ENCODE assay signal across 8 cellular contexts in the genomic region with DNA sequence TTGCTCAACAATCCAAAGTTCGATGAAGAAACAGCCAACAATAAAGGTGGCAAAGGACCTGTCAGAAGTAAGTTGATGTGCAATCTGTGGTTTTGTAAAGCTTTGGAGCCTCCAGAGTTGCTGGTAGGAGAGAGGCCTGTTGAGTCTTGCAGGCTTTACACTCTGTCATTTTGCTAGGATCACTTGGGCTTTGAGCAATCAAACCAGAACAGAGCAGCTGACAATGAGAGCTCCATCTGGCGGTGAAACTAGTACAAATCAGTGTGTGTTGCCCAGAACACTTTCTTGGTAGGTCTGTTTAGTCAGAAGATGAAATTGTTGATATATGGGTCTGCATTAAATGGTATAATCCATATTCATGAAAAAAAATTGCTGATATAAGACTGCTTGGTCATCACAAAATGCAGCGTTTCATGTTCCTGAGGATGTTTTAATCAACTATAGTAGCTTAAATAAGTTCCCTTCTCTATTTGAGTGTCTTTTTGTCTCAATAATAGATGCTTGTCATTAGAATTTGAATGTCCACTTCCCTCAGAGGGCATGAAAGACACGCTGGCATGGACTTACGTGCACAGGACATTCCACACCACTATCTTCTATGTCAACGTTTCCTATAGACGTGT. TPM values are rescaled to one million over a fixed set of nuclear protein-coding genes. Genes with fewer than 3 reads are reported as not detected.
DNase-seq lines count a peak whose midpoint lies in the region; ATAC-seq and TF ChIP-seq lines count a peak whose summit lies in the region.

No MANE protein-coding gene starts in this region.

- no peaks in the 10 kb centered on the region for H3K27me3 ChIP-seq in lower lobe of right lung (ENCODE audit: low read depth)

- H3K27ac Mint-ChIP-seq in activated CD4-positive, alpha-beta T cell treated with anti-CD3 and anti-CD28 coated beads for 36 hours, result no peak overlapping the region

- H3K27ac ChIP-seq in lower lobe of right lung, result no peak overlapping the region

- DNase-seq in ELF-1 (ENCODE audit: low read depth, low spot score), result peak; percentile 71
- DNase-seq in NCI-H446 treated with DMSO at 0.1 percent for 48 hours (lab: John Stamatoyannopoulos, UW), result peak; percentile 23
- peak; percentile 73 for DNase-seq in activated CD4-positive, alpha-beta T cell treated with anti-CD3 and anti-CD28 coated beads for 36 hours
- peak; percentile 78 to 85 for DNase-seq in dermis microvascular lymphatic vessel endothelial cell (ENCODE audit: low read depth in 2 of 2)
- no peak for DNase-seq in lower lobe of right lung
- DNase-seq in stimulated activated CD8-positive, alpha-beta memory T cell treated with anti-CD3 and anti-CD28 coated beads, Interleukin-15, amount 100 ng/mL, for 1 hour (ENCODE audit: low read depth), result peak; percentile 48

- H3K36me3 ChIP-seq in lower lobe of right lung, result peaks cover 29% of the 10 kb centered on the region

- no peaks in the 10 kb centered on the region for H3K9me3 Mint-ChIP-seq in activated CD4-positive, alpha-beta T cell treated with anti-CD3 and anti-CD28 coated beads for 36 hours (ENCODE audit: low read depth)

- peaks cover 9% of the 10 kb centered on the region for H3K36me3 Mint-ChIP-seq in activated CD4-positive, alpha-beta T cell treated with anti-CD3 and anti-CD28 coated beads for 36 hours (ENCODE audit: low read depth)

- peaks cover 7% of the 10 kb centered on the region for H3K4me1 ChIP-seq in lower lobe of right lung

- H3K4me1 Mint-ChIP-seq in activated CD4-positive, alpha-beta T cell treated with anti-CD3 and anti-CD28 coated beads for 36 hours, result peaks cover 3% of the 10 kb centered on the region

- H3K27me3 Mint-ChIP-seq in activated CD4-positive, alpha-beta T cell treated with anti-CD3 and anti-CD28 coated beads for 36 hours, result no peaks in the 10 kb centered on the region

- H3K4me3 ChIP-seq in lower lobe of right lung, result no peak overlapping the region

- H3K4me3 Mint-ChIP-seq in activated CD4-positive, alpha-beta T cell treated with anti-CD3 and anti-CD28 coated beads for 36 hours, result no peak overlapping the region

- peak; percentile 74 for TF ChIP-seq CTCF in lower lobe of right lung (IDR thresholded peaks at IDR 0.05)

- CTCF ChIA-PET in activated CD4-positive, alpha-beta T cell treated with anti-CD3 and anti-CD28 coated beads for 36 hours (lab: Charles Lee), result interaction anchor here (0.8 to 4.6 kb wide), 47 partner anchors 9 to 614 kb away, joined by 3 to 285 read pairs (median 6); partner anchors contain the start of genes DMXL2, LYSMD2 and SCG3

- intact Hi-C loops in activated CD4-positive, alpha-beta T cell treated with anti-CD3 and anti-CD28 coated beads for 36 hours (cut with DNase I, micrococcal nuclease), result loop anchor here (1.0 to 5.0 kb wide), 5 partner anchors 40 to 614 kb away; partner anchors contain the start of genes DMXL2 (in 1 of the 2) and LYSMD2 (in 1 of the 2)
- intact Hi-C loops in lower lobe of right lung (cut with DNase I), result loop anchor here (5.0 kb wide), 1 partner anchor 125 kb away; no protein-coding TSS in a partner anchor

- no peaks in the 10 kb centered on the region for H3K9me3 ChIP-seq in lower lobe of right lung

- peak; percentile 69 for ATAC-seq in HG02588 (IDR thresholded peaks at IDR 0.05; ENCODE audit: unreplicated experiment)
- ATAC-seq in activated CD4-positive, alpha-beta T cell treated with anti-CD3 and anti-CD28 coated beads for 36 hours, result peak; percentile 87
- ATAC-seq in lower lobe of right lung, result peak; percentile 93 to 96
- ATAC-seq in HG03025 (IDR thresholded peaks at IDR 0.05; ENCODE audit: low FRiP score, unreplicated experiment), result no peak

- POLR2A ChIA-PET in activated CD4-positive, alpha-beta T cell treated with anti-CD3 and anti-CD28 coated beads for 36 hours (lab: Charles Lee), result interaction anchor here (2.2 kb wide), 1 partner anchor 127 kb away, joined by 9 read pairs; no protein-coding TSS in a partner anchor

RNA-seq across cellular contexts. Expression of gene TMOD2, which starts 25.7 kb away (rescaled TPM):
- total RNA-seq in activated CD4-positive, alpha-beta T cell treated with anti-CD3 and anti-CD28 coated beads for 36 hours, result 1 to 10 TPM; 5.4 to 6.9 TPM
- total RNA-seq in dermis microvascular lymphatic vessel endothelial cell (19.1 and 37.3 TPM in 2 replicates), lower lobe of right lung (14.7 TPM)

RNA-seq across cellular contexts. Expression of gene LYSMD2, which starts 39.6 kb away (rescaled TPM):
- 10 to 100 TPM; 19.1 to 20.1 TPM for total RNA-seq in activated CD4-positive, alpha-beta T cell treated with anti-CD3 and anti-CD28 coated beads for 36 hours
- total RNA-seq in dermis microvascular lymphatic vessel endothelial cell, result 16.4 and 23.9 TPM in 2 replicates
- 22.2 TPM for total RNA-seq in lower lobe of right lung

RNA-seq across cellular contexts. Expression of gene TMOD3, which starts 52.4 kb away (rescaled TPM):
- 10 to 100 TPM; 52.4 to 55.7 TPM for total RNA-seq in activated CD4-positive, alpha-beta T cell treated with anti-CD3 and anti-CD28 coated beads for 36 hours
- 48.3 and 59.4 TPM in 2 replicates for total RNA-seq in dermis microvascular lymphatic vessel endothelial cell
- total RNA-seq in lower lobe of right lung, result 73.7 TPM
